In the genomic region with DNA sequence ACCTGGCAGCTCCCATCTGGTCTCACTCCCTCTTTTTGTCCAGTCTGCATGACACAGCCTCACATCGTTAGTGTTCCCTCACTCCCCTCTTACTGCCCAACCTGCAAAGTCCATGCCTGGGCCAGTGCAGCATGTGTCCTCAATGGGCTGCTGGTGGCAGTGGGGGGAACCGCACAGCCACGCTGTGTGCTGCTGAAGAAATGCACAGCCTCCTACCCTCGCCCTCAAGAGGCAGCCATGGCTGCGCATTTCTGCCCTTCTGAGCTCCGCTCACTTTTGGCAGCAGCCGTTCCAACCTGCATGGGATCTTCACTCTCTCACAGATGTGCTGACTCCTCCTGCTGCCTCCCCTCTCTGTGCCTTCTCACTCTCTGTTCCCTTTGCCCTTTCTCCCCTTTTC, we compare ENCODE assay signal across 1 cellular context.
A peak's percentile ranks its signal among the peaks of the same experiment; 100 is the strongest.
TF ChIP-seq lines count a peak whose summit lies in the region.

No MANE protein-coding gene starts in this region.

TF ChIP-seq in HepG2, 621 proteins besides CTCF, POLR2A, EP300 and RAD21 (continued from another document):
- no peak for TF ChIP-seq KAT7 (CRISPR knock-in tag; IDR thresholded peaks at IDR 0.05; ENCODE audit: borderline replicate concordance)
- TF ChIP-seq ZNF768 (CRISPR knock-in tag; IDR thresholded peaks at IDR 0.05), result peak; percentile 91
- TF ChIP-seq EZH2 (conservative IDR thresholded peaks at IDR 0.05; ENCODE audit: low read depth, low read length), result no peak
- TF ChIP-seq ZNF432 (CRISPR knock-in tag; IDR thresholded peaks at IDR 0.05; ENCODE audit: borderline replicate concordance), result no peak
TF ChIP-seq in HepG2: peak in this region for 1.
